In genomic region chr19:56837892-56838679, GRCh38 we compare ENCODE assay signal across 7 cellular contexts. TPM values are rescaled to one million over a fixed set of nuclear protein-coding genes. Genes with fewer than 3 reads are reported as not detected.
DNase-seq lines count a peak whose midpoint lies in the region; ATAC-seq, FAIRE-seq and TF ChIP-seq lines count a peak whose summit lies in the region.

No MANE protein-coding gene starts in this region.

- H3K27ac ChIP-seq in HepG2 (ENCODE audit: extremely low read length, insufficient read depth, low read length), result peak overlapping the region; percentile 62
- peak overlapping the region; percentile 97 for H3K27ac ChIP-seq in temporal lobe (ENCODE audit: low read depth, low read length)

- POLR2A ChIA-PET in HepG2 (lab: Yijun Ruan, JAX), result interaction anchor here (1.4 to 5.1 kb wide), 7 partner anchors 25 to 231 kb away, joined by 4 to 52 read pairs (median 18); no protein-coding TSS in a partner anchor

- peak overlapping the region; percentile 67 for H3K4me2 ChIP-seq in HepG2 (ENCODE audit: low read depth, low read length)

- FAIRE-seq in bronchial epithelial cell (lab: Jason Lieb, UNC) (no peak), HepG2 (lab: Jason Lieb, UNC) (no peak)

- peak; percentile 49 for ATAC-seq in HepG2
- no peak for ATAC-seq in HG03565 (IDR thresholded peaks at IDR 0.05; ENCODE audit: unreplicated experiment)

- DNase-seq in LNCaP clone FGC (ENCODE audit: low read depth), result peak; percentile 85
- DNase-seq in bronchial epithelial cell (ENCODE audit: low read depth), result no peak
- peak; percentile 67 for DNase-seq in HepG2 (ENCODE audit: low spot score)
- DNase-seq in ACHN, result no peak
- no peak for DNase-seq in HPDE6-E6E7 (ENCODE audit: extremely low spot score)

- BruUV-seq in HepG2 (replicated peaks; lab: Mats Ljungman, UMichigan), result no TSS peak

- TF ChIP-seq RAD21 in HepG2 (CRISPR knock-in tag; IDR thresholded peaks at IDR 0.05), result no peak

- TF ChIP-seq POLR2A in HepG2 (IDR thresholded peaks at IDR 0.05; ENCODE audit: insufficient read depth in 1 of 2, low read depth in 2 of 2, low read length in 2 of 2), result peak in 1 of 2 experiments; percentile 40; a peak in 3 of 4 replicates

- peaks cover 94% of the 10 kb centered on the region for H3K79me2 ChIP-seq in HepG2 (ENCODE audit: insufficient read depth, low read length)

- TF ChIP-seq EP300 in HepG2 (IDR thresholded peaks at IDR 0.05; ENCODE audit: low read depth in 2 of 2, low read length in 2 of 2), result no peak
- no peak for TF ChIP-seq EP300 in HepG2 (CRISPR knock-in tag; IDR thresholded peaks at IDR 0.05; ENCODE audit: borderline replicate concordance)

- H3K4me3 ChIP-seq in LNCaP clone FGC (ENCODE audit: low read depth, low read length) (peak overlapping the region; percentile 59), bronchial epithelial cell (ENCODE audit: low read depth, low read length) (peak overlapping the region; percentile 14), HepG2 (replicated peaks in 1 of 3; ENCODE audit: insufficient read depth in 1 of 3, low read depth in 2 of 3, low read length in 3 of 3) (peak overlapping the region; percentile 53 to 96 (median 84))

- in situ Hi-C loops in HepG2 (cut with HindIII; ENCODE audit: extremely low pct_ligation_motif_present, low pct_unique_long_range_greater_than_20kb), result loop anchor here (10.0 kb wide), 1 partner anchor 227 kb away; no protein-coding TSS in a partner anchor
- in situ Hi-C loops in ACHN (cut with HindIII; ENCODE audit: low pct_ligation_motif_present, low pct_unique_long_range_greater_than_20kb, low sequenced_read_pairs), result no loop called here

- peaks cover 49% of the 10 kb centered on the region for H3K4me1 ChIP-seq in HepG2 (ENCODE audit: insufficient read depth, low read length)

- no peak overlapping the region for H2AFZ ChIP-seq in HepG2 (ENCODE audit: low read length)

- H4K20me1 ChIP-seq in HepG2 (ENCODE audit: insufficient read depth, low read length), result peaks cover 68% of the 10 kb centered on the region

- H3K27me3 ChIP-seq in bronchial epithelial cell (ENCODE audit: control insufficient read depth, insufficient read depth, low read length) (no peaks in the 10 kb centered on the region), HepG2 (ENCODE audit: control insufficient read depth in 1 of 2, insufficient read depth in 2 of 2, low read length in 2 of 2) (no peaks in the 10 kb centered on the region)

- H3K9me3 ChIP-seq in HepG2 (ENCODE audit: low read length), result no peaks in the 10 kb centered on the region

- peak overlapping the region; percentile 93 for H3K9ac ChIP-seq in HepG2 (ENCODE audit: insufficient read depth, low read depth, low read length)

- 62% methylated on average over 24 of the region's 33 CpGs for WGBS in HepG2 (ENCODE audit: low lambda C conversion rate)

- H3K36me3 ChIP-seq in bronchial epithelial cell (ENCODE audit: control insufficient read depth, insufficient read depth, low read length) (no peaks in the 10 kb centered on the region), HepG2 (replicated peaks in 1 of 2; ENCODE audit: control insufficient read depth in 1 of 2, insufficient read depth in 2 of 2, low read length in 2 of 2) (peaks cover 9 to 33% of the 10 kb centered on the region in 2 experiments)

- intact Hi-C loops in HepG2 (cut with micrococcal nuclease; ENCODE audit: unreplicated experiment), result no loop called here

- TF ChIP-seq CTCF in LNCaP clone FGC (IDR thresholded peaks at IDR 0.05; ENCODE audit: control insufficient read depth, extremely low read depth, insufficient read depth) (peak; percentile 64), bronchial epithelial cell (IDR thresholded peaks at IDR 0.05; ENCODE audit: insufficient read depth, low read length, severe bottlenecking) (no peak), HepG2 (CRISPR knock-in tag; IDR thresholded peaks at IDR 0.05) (peak; percentile 67)

- CTCF ChIA-PET in HepG2 (lab: Yijun Ruan, JAX; ENCODE audit: low intra/inter-chr PET ratio, low total read pairs), result no interaction called here

TF ChIP-seq in HepG2, 621 proteins besides CTCF, POLR2A, EP300 and RAD21 (continues in another document):
- TF ChIP-seq TFAP4 (IDR thresholded peaks at IDR 0.05; ENCODE audit: borderline replicate concordance, low read depth), result no peak
- no peak for TF ChIP-seq SALL2 (CRISPR knock-in tag; IDR thresholded peaks at IDR 0.05)
- no peak for TF ChIP-seq ZNF652 (CRISPR knock-in tag; IDR thresholded peaks at IDR 0.05; ENCODE audit: borderline replicate concordance, low read depth)
- no peak for TF ChIP-seq RFXANK (CRISPR knock-in tag; IDR thresholded peaks at IDR 0.05)
- TF ChIP-seq ZNF282 (IDR thresholded peaks at IDR 0.05; ENCODE audit: partially characterized antibody), result no peak
- TF ChIP-seq PRMT3 (CRISPR knock-in tag; IDR thresholded peaks at IDR 0.05; ENCODE audit: borderline replicate concordance, low read depth), result no peak
- TF ChIP-seq ZKSCAN1 (IDR thresholded peaks at IDR 0.05; ENCODE audit: low read length), result no peak
- TF ChIP-seq TP53 (CRISPR knock-in tag; conservative IDR thresholded peaks at IDR 0.05), result no peak
- TF ChIP-seq ZFP37 (CRISPR knock-in tag; IDR thresholded peaks at IDR 0.05; ENCODE audit: borderline replicate concordance), result no peak

RNA-seq across cellular contexts. Expression of gene PEG3, which starts 2.4 kb away (rescaled TPM):
- total RNA-seq in bronchial epithelial cell, result 0.51 and 0.53 TPM in 2 replicates
- 394 and 704 TPM in 2 replicates for total RNA-seq in HepG2 (2016; rRNA removed; fragmentation: Illumina TruSeq; extraction: Trizol)
- total RNA-seq in HepG2 (2016; cell fraction: cytosol; rRNA removed; fragmentation: Illumina TruSeq; extraction: Trizol; ENCODE audit: low read depth), result 17.7 and 23.7 TPM in 2 replicates
- 382 and 653 TPM in 2 replicates for total RNA-seq in HepG2 (2016; cell fraction: insoluble cytoplasmic fraction; rRNA removed; fragmentation: Illumina TruSeq; extraction: Trizol)
- 115 and 127 TPM in 2 replicates for total RNA-seq in HepG2 (2016; cell fraction: membrane; rRNA removed; fragmentation: Illumina TruSeq; extraction: Trizol)
- 396 and 431 TPM in 2 replicates for total RNA-seq in HepG2 (2016; cell fraction: nucleus; rRNA removed; fragmentation: Illumina TruSeq; extraction: Trizol)
- 207 and 217 TPM in 2 replicates for polyA plus RNA-seq in HepG2 (2011; rRNA removed)
- polyA plus RNA-seq in HepG2 (2011; cell fraction: cytosol; rRNA removed), result 149 and 189 TPM in 2 replicates
- 427 and 442 TPM in 2 replicates for polyA plus RNA-seq in HepG2 (2011; cell fraction: nucleus; rRNA removed)
- 320 and 326 TPM in 2 replicates for polyA plus RNA-seq in HepG2 (2012)
- 19.8 and 21.8 TPM in 2 replicates for polyA plus RNA-seq in HepG2 (2016; cell fraction: cytosol; fragmentation: Illumina TruSeq; extraction: Trizol; ENCODE audit: low read depth)
- polyA plus RNA-seq in HepG2 (2016; cell fraction: insoluble cytoplasmic fraction; fragmentation: Illumina TruSeq; extraction: Trizol; ENCODE audit: low read depth), result 400 and 409 TPM in 2 replicates
- 62.9 and 76.9 TPM in 2 replicates for polyA plus RNA-seq in HepG2 (2016; cell fraction: membrane; fragmentation: Illumina TruSeq; extraction: Trizol; ENCODE audit: low read depth)
- polyA plus RNA-seq in HepG2 (2016; cell fraction: nucleus; fragmentation: Illumina TruSeq; extraction: Trizol; ENCODE audit: insufficient read depth, low read depth), result 445 and 465 TPM in 2 replicates
- polyA minus RNA-seq in HepG2 (2011; rRNA and poly(A)+ RNA removed; ENCODE audit: low replicate concordance), result 0.16 and 469 TPM in 2 replicates
- 545 and 624 TPM in 2 replicates for polyA minus RNA-seq in HepG2 (2011; cell fraction: cytosol; rRNA and poly(A)+ RNA removed)
- 580 and 741 TPM in 2 replicates for polyA minus RNA-seq in HepG2 (2011; cell fraction: nucleus; rRNA and poly(A)+ RNA removed)
- total RNA-seq in temporal lobe, result 38.1 TPM

RNA-seq across cellular contexts. Expression of gene ZIM2, which starts 2.4 kb away (rescaled TPM):
- total RNA-seq in bronchial epithelial cell (not detected in 2 replicates), HepG2 (2016; rRNA removed; fragmentation: Illumina TruSeq; extraction: Trizol) (4.4 and 10.3 TPM in 2 replicates), temporal lobe (4.2 TPM)
- 16.0 and 17.5 TPM in 2 replicates for total RNA-seq in HepG2 (2016; cell fraction: cytosol; rRNA removed; fragmentation: Illumina TruSeq; extraction: Trizol; ENCODE audit: low read depth)
- 4.3 and 9.2 TPM in 2 replicates for total RNA-seq in HepG2 (2016; cell fraction: insoluble cytoplasmic fraction; rRNA removed; fragmentation: Illumina TruSeq; extraction: Trizol)
- 9.9 and 10.9 TPM in 2 replicates for total RNA-seq in HepG2 (2016; cell fraction: membrane; rRNA removed; fragmentation: Illumina TruSeq; extraction: Trizol)
- 23.7 and 33.0 TPM in 2 replicates for total RNA-seq in HepG2 (2016; cell fraction: nucleus; rRNA removed; fragmentation: Illumina TruSeq; extraction: Trizol)
- polyA plus RNA-seq in HepG2 (2011; rRNA removed), result 5.4 and 7.2 TPM in 2 replicates
- polyA plus RNA-seq in HepG2 (2011; cell fraction: cytosol; rRNA removed), result 2.3 TPM in 2 replicates
- polyA plus RNA-seq in HepG2 (2011; cell fraction: nucleus; rRNA removed), result 14.9 and 17.2 TPM in 2 replicates
- 2.8 and 4.3 TPM in 2 replicates for polyA plus RNA-seq in HepG2 (2012)
- polyA plus RNA-seq in HepG2 (2016; cell fraction: cytosol; fragmentation: Illumina TruSeq; extraction: Trizol; ENCODE audit: low read depth), result not detected in 2 replicates
- polyA plus RNA-seq in HepG2 (2016; cell fraction: insoluble cytoplasmic fraction; fragmentation: Illumina TruSeq; extraction: Trizol; ENCODE audit: low read depth), result 0.98 and 1.3 TPM in 2 replicates
- polyA plus RNA-seq in HepG2 (2016; cell fraction: membrane; fragmentation: Illumina TruSeq; extraction: Trizol; ENCODE audit: low read depth), result not detected in 2 replicates
- polyA plus RNA-seq in HepG2 (2016; cell fraction: nucleus; fragmentation: Illumina TruSeq; extraction: Trizol; ENCODE audit: insufficient read depth, low read depth), result 13.4 and 15.3 TPM in 2 replicates
- polyA minus RNA-seq in HepG2 (2011; rRNA and poly(A)+ RNA removed; ENCODE audit: low replicate concordance), result 18.0 TPM in 1 of 2 replicates, not detected in the other
- polyA minus RNA-seq in HepG2 (2011; cell fraction: cytosol; rRNA and poly(A)+ RNA removed), result 6.6 and 8.2 TPM in 2 replicates
- polyA minus RNA-seq in HepG2 (2011; cell fraction: nucleus; rRNA and poly(A)+ RNA removed), result 75.7 and 113 TPM in 2 replicates

Comparison
In these comparisons a context has a peak if more than half of its experiments do, and no peak if none do; other contexts are left out.
1. DNase-seq: peak in LNCaP clone FGC (single experiment) and HepG2 (single experiment); none in bronchial epithelial cell (single experiment), ACHN (single experiment) and HPDE6-E6E7 (single experiment).
2. H3K4me3 ChIP-seq: peak in every context shown above with its lines; median percentile 84 in HepG2; 59 in LNCaP clone FGC; 14 in bronchial epithelial cell.
3. RNA of gene PEG3, which starts 2.4 kb away (total RNA-seq): 17.7 to 704 TPM in HepG2 and 38.1 TPM in temporal lobe (single experiment); 0.51 to 0.53 TPM in bronchial epithelial cell; every median in the first group is over 10 times any median in the second.